1 cellular context compared by ENCODE assay signal in the genomic region with DNA sequence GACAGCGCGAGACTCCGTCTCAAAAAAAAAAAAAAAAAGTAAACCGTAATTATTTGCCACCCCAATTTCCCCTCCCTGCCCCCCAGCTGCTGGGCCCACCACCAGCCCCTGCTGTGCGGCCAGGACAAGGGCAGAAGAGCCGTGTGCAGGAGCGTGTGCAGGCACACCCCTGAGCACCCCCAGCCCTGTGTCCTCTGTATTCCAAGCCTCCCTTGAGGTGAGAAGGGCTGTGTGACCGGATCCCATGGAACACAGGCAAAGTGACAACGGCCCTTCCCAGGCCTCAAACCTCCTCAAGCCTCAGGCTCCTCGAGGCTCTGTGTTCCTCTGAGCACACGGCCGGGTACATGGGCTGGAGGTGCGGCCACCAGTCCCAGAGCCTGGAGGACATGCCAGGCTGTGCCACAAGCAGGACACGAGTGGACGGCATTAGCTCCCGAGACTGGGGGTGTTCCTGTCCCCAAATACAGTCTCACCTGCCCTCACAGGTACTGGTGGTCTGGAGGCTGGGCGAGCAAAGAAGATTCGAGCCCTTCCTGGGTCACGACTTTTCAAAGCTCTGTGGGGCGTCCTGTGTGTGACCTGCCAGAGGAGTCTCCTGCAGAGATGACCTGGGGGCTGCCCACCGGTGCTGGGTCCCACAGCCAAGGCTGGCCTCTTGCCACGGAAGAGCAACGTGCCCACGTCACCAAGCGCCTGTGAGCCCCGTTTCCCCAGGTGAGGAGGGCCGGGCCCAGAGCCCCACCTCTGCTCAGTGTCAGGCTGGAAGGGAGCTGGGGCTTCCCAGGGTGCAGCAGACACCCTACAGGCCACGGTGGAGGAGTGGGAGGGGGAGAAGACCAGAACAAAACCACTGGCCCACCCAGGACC.
TF ChIP-seq lines count a peak whose summit lies in the region.

No MANE protein-coding gene starts in this region.

TF ChIP-seq in K562, 482 proteins besides CTCF, POLR2A, EP300 and RAD21:
- TF ChIP-seq XRCC3 (IDR thresholded peaks at IDR 0.05): no peak
- TF ChIP-seq, protein P1, sequence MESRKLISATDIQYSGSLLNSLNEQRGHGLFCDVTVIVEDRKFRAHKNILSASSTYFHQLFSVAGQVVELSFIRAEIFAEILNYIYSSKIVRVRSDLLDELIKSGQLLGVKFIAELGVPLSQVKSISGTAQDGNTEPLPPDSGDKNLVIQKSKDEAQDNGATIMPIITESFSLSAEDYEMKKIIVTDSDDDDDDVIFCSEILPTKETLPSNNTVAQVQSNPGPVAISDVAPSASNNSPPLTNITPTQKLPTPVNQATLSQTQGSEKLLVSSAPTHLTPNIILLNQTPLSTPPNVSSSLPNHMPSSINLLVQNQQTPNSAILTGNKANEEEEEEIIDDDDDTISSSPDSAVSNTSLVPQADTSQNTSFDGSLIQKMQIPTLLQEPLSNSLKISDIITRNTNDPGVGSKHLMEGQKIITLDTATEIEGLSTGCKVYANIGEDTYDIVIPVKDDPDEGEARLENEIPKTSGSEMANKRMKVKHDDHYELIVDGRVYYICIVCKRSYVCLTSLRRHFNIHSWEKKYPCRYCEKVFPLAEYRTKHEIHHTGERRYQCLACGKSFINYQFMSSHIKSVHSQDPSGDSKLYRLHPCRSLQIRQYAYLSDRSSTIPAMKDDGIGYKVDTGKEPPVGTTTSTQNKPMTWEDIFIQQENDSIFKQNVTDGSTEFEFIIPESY (CRISPR knock-in tag; IDR thresholded peaks at IDR 0.05): peak; percentile 58; the same call in 1 of the 2 replicates
